Comparison of ENCODE assay signal across 1 cellular context in genomic region chr6:42627674-42628073, GRCh38.
TF ChIP-seq lines count a peak whose summit lies in the region.

No MANE protein-coding gene starts in this region.

TF ChIP-seq in K562, 482 proteins besides CTCF, POLR2A, EP300 and RAD21:
- no peak for TF ChIP-seq CC2D1A (IDR thresholded peaks at IDR 0.05)
- 0 out of 2 replicates have a peak, but pooled peaks have one; percentile 4 for TF ChIP-seq MBD2 (IDR thresholded peaks at IDR 0.05; ENCODE audit: borderline replicate concordance, low read depth)
